Comparison of ENCODE assay signal across 2 cellular contexts in the genomic region with DNA sequence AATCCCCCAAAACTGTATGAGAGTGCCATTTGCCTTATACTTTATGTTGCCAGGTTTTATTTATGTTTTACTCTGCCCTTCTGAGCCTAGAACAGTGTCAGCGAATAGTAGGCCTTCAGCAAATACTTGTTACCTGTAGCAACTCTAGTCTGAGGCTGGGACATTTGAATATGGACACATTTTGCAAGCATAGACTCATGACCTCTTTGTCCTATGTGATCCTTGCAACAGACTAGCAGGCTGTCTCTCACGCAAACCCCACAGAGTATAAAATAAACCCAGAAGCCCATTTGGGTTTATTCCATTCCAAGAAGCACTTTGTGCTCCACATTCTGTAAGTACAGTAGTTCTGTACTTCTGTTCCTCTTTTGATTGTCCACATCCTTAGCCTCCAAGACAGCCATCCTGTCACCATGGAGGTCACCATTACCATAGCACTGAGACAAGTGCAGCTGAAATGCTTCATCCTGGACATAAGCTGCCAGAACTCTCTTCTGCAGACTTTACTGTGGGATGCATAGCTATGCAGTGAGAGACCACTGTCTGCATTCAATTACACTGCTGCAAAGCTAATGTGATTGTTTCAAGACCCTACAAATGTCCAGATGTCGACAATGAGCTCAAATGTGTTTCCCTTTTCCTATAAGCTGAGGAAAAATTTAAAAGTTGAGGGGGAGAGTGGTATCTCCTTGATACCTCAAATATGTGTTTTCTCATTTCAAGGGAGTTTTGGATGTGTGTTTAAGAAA.
TF ChIP-seq lines count a peak whose summit lies in the region.

No MANE protein-coding gene starts in this region.

TF ChIP-seq in liver, 16 proteins besides CTCF, POLR2A, EP300 and RAD21 (continued from another document):
- peak; percentile 59 to 76 for TF ChIP-seq HNF4A (conservative IDR thresholded peaks at IDR 0.05)
- no peak for TF ChIP-seq FOXA1 (IDR thresholded peaks at IDR 0.05)
- peak; percentile 37 for TF ChIP-seq YY1 (IDR thresholded peaks at IDR 0.05)

TF ChIP-seq in HepG2, 621 proteins besides CTCF, POLR2A, EP300 and RAD21 (continued from another document):
- TF ChIP-seq, protein P1, sequence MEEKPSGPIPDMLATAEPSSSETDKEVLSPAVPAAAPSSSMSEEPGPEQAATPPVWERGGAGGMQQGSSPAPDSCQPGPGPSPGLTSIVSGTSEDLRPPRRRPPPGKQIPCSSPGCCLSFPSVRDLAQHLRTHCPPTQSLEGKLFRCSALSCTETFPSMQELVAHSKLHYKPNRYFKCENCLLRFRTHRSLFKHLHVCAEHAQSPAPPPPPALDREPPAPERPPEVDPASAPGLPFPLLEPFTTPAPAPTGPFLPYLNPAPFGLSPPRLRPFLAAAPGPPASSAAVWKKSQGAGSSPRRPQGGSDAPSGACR (CRISPR knock-in tag; IDR thresholded peaks at IDR 0.05) = no peak
- TF ChIP-seq TOE1 (CRISPR knock-in tag; IDR thresholded peaks at IDR 0.05) = no peak
- TF ChIP-seq ZNF704 (CRISPR knock-in tag; IDR thresholded peaks at IDR 0.05; ENCODE audit: borderline replicate concordance) = no peak
- TF ChIP-seq ZFP36 (IDR thresholded peaks at IDR 0.05; ENCODE audit: borderline replicate concordance, low read depth, low read length, partially characterized antibody) = no peak
- TF ChIP-seq CCDC6 (CRISPR knock-in tag; IDR thresholded peaks at IDR 0.05) = no peak
- TF ChIP-seq ZNF335 (CRISPR knock-in tag; IDR thresholded peaks at IDR 0.05) = no peak
- TF ChIP-seq GMEB1 (CRISPR knock-in tag; IDR thresholded peaks at IDR 0.05; ENCODE audit: borderline replicate concordance) = no peak
- TF ChIP-seq MTERF4 (CRISPR knock-in tag; IDR thresholded peaks at IDR 0.05) = no peak
- no peak for TF ChIP-seq NPAS2 (CRISPR knock-in tag; IDR thresholded peaks at IDR 0.05; ENCODE audit: borderline replicate concordance)
- no peak for TF ChIP-seq DMAP1 (CRISPR knock-in tag; IDR thresholded peaks at IDR 0.05)
- no peak for TF ChIP-seq U2AF2 (IDR thresholded peaks at IDR 0.05; ENCODE audit: low read depth, low read length)
- TF ChIP-seq NFYB (CRISPR knock-in tag; IDR thresholded peaks at IDR 0.05) = no peak
- TF ChIP-seq, protein P2, sequence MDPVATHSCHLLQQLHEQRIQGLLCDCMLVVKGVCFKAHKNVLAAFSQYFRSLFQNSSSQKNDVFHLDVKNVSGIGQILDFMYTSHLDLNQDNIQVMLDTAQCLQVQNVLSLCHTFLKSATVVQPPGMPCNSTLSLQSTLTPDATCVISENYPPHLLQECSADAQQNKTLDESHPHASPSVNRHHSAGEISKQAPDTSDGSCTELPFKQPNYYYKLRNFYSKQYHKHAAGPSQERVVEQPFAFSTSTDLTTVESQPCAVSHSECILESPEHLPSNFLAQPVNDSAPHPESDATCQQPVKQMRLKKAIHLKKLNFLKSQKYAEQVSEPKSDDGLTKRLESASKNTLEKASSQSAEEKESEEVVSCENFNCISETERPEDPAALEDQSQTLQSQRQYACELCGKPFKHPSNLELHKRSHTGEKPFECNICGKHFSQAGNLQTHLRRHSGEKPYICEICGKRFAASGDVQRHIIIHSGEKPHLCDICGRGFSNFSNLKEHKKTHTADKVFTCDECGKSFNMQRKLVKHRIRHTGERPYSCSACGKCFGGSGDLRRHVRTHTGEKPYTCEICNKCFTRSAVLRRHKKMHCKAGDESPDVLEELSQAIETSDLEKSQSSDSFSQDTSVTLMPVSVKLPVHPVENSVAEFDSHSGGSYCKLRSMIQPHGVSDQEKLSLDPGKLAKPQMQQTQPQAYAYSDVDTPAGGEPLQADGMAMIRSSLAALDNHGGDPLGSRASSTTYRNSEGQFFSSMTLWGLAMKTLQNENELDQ (CRISPR knock-in tag; IDR thresholded peaks at IDR 0.05; ENCODE audit: borderline replicate concordance) = no peak
- no peak for TF ChIP-seq HCFC1 (IDR thresholded peaks at IDR 0.05; ENCODE audit: low read depth, low read length)
- TF ChIP-seq, protein P3, sequence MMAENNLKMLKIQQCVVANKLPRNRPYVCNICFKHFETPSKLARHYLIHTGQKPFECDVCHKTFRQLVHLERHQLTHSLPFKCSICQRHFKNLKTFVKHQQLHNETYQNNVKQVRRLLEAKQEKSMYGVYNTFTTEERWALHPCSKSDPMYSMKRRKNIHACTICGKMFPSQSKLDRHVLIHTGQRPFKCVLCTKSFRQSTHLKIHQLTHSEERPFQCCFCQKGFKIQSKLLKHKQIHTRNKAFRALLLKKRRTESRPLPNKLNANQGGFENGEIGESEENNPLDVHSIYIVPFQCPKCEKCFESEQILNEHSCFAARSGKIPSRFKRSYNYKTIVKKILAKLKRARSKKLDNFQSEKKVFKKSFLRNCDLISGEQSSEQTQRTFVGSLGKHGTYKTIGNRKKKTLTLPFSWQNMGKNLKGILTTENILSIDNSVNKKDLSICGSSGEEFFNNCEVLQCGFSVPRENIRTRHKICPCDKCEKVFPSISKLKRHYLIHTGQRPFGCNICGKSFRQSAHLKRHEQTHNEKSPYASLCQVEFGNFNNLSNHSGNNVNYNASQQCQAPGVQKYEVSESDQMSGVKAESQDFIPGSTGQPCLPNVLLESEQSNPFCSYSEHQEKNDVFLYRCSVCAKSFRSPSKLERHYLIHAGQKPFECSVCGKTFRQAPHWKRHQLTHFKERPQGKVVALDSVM (CRISPR knock-in tag; IDR thresholded peaks at IDR 0.05) = no peak
